ENCODE assay signal across 8 cellular contexts in the genomic region with DNA sequence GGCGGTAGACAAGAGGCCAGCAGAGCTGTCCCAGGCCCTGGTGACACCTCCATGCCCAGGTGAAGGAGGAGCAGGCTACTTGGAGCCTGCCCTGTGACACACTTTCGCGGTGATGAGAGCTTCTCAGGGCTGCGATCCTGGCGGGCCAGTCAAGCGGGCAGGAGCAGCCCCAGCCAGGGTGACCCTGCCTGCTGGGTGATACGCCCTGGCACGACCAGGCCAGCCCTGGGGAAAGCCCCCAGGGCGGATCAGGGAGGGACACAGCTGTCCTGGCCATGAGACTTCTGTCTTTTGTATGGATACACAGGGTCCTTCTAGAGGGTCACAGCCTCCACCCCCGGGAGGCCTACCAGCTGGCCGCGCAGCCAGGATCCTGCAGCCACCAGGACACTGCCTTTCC. TPM values are rescaled to one million over a fixed set of nuclear protein-coding genes. Genes with fewer than 3 reads are reported as not detected.
DNase-seq lines count a peak whose midpoint lies in the region; ATAC-seq, FAIRE-seq and TF ChIP-seq lines count a peak whose summit lies in the region.

No MANE protein-coding gene starts in this region.

- peak overlapping the region; percentile 49; the same call in 1 of the 2 replicates for H3K27ac Mint-ChIP-seq in WTC11

- FAIRE-seq in GM12891 (lab: Jason Lieb, UNC) = peak; percentile 83

- POLR2A ChIA-PET in WTC11 (lab: Charles Lee) = interaction anchor here (0.7 kb wide), 1 partner anchor 17 kb away, joined by 4 read pairs; no protein-coding TSS in a partner anchor

- intact Hi-C loops in Right ventricle myocardium superior (cut with DNase I) = no loop called here

- no peak for ATAC-seq in WTC11
- ATAC-seq in Right ventricle myocardium superior (ENCODE audit: poor library complexity) = peak; percentile 63
- ATAC-seq in GM18907 (IDR thresholded peaks at IDR 0.05; ENCODE audit: unreplicated experiment) = no peak

- TF ChIP-seq POLR2A in GM12891 (IDR thresholded peaks at IDR 0.05; ENCODE audit: low read depth, low read length) = no peak

- no peaks in the 10 kb centered on the region for H3K9me3 Mint-ChIP-seq in WTC11

- 0 out of 2 replicates have a peak, but pooled peaks cover 3% of the 10 kb centered on the region for H3K4me1 Mint-ChIP-seq in WTC11

- CTCF ChIA-PET in WTC11 (lab: Charles Lee) = interaction anchor here (2.9 kb wide), 1 partner anchor 14 kb away, joined by 17 read pairs; a partner anchor contains a TSS

- DNase-seq in GM12891 (ENCODE audit: insufficient read length, low spot score) (no peak), WTC11 (ENCODE audit: low spot score) (no peak), Right ventricle myocardium superior (peak; percentile 56), pons (ENCODE audit: low spot score) (peak; percentile 82), DMS53 (lab: John Stamatoyannopoulos, UW) (no peak), D341Med (ENCODE audit: low spot score) (no peak)
- DNase-seq in activated effector memory CD4-positive, alpha-beta T cell treated with Interleukin-2 at 50 U/mL for 16 hours = no peak

- peaks cover 3% of the 10 kb centered on the region; the same call in 1 of the 2 replicates for H3K36me3 Mint-ChIP-seq in WTC11

- H3K27me3 Mint-ChIP-seq in WTC11 (ENCODE audit: low read depth) = no peaks in the 10 kb centered on the region

- H3K4me3 Mint-ChIP-seq in WTC11 = no peak overlapping the region

- TF ChIP-seq CTCF in WTC11 (IDR thresholded peaks at IDR 0.05) = no peak

TF ChIP-seq in GM12891, 5 proteins besides CTCF, POLR2A, EP300 and RAD21:
- TF ChIP-seq POLR2AphosphoS5 (IDR thresholded peaks at IDR 0.05; ENCODE audit: low read depth, low read length) (no peak), POU2F2 (IDR thresholded peaks at IDR 0.05; ENCODE audit: low read depth, low read length) (no peak), SPI1 (IDR thresholded peaks at IDR 0.05; ENCODE audit: low read depth, low read length) (no peak), TAF1 (IDR thresholded peaks at IDR 0.05; ENCODE audit: low read depth, low read length) (no peak), PAX5 (IDR thresholded peaks at IDR 0.05; ENCODE audit: insufficient read depth, low read length, severe bottlenecking) (no peak)

TF ChIP-seq in WTC11, 78 proteins besides CTCF, POLR2A, EP300 and RAD21:
- TF ChIP-seq JUN (CRISPR knock-in tag; IDR thresholded peaks at IDR 0.05) (no peak), TEAD1 (CRISPR knock-in tag; IDR thresholded peaks at IDR 0.05) (no peak), NFATC4 (CRISPR knock-in tag; IDR thresholded peaks at IDR 0.05) (no peak), NFYB (CRISPR knock-in tag; conservative IDR thresholded peaks at IDR 0.05; ENCODE audit: low read depth) (no peak), NR1H2 (CRISPR knock-in tag; IDR thresholded peaks at IDR 0.05) (no peak), OVOL2 (CRISPR knock-in tag; IDR thresholded peaks at IDR 0.05; ENCODE audit: borderline replicate concordance) (no peak), ZNF396 (CRISPR knock-in tag; IDR thresholded peaks at IDR 0.05; ENCODE audit: borderline replicate concordance) (no peak)
- TF ChIP-seq, protein P1, sequence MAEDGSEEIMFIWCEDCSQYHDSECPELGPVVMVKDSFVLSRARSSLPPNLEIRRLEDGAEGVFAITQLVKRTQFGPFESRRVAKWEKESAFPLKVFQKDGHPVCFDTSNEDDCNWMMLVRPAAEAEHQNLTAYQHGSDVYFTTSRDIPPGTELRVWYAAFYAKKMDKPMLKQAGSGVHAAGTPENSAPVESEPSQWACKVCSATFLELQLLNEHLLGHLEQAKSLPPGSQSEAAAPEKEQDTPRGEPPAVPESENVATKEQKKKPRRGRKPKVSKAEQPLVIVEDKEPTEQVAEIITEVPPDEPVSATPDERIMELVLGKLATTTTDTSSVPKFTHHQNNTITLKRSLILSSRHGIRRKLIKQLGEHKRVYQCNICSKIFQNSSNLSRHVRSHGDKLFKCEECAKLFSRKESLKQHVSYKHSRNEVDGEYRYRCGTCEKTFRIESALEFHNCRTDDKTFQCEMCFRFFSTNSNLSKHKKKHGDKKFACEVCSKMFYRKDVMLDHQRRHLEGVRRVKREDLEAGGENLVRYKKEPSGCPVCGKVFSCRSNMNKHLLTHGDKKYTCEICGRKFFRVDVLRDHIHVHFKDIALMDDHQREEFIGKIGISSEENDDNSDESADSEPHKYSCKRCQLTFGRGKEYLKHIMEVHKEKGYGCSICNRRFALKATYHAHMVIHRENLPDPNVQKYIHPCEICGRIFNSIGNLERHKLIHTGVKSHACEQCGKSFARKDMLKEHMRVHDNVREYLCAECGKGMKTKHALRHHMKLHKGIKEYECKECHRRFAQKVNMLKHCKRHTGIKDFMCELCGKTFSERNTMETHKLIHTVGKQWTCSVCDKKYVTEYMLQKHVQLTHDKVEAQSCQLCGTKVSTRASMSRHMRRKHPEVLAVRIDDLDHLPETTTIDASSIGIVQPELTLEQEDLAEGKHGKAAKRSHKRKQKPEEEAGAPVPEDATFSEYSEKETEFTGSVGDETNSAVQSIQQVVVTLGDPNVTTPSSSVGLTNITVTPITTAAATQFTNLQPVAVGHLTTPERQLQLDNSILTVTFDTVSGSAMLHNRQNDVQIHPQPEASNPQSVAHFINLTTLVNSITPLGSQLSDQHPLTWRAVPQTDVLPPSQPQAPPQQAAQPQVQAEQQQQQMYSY (CRISPR knock-in tag; IDR thresholded peaks at IDR 0.05) = no peak
- TF ChIP-seq, protein P2, sequence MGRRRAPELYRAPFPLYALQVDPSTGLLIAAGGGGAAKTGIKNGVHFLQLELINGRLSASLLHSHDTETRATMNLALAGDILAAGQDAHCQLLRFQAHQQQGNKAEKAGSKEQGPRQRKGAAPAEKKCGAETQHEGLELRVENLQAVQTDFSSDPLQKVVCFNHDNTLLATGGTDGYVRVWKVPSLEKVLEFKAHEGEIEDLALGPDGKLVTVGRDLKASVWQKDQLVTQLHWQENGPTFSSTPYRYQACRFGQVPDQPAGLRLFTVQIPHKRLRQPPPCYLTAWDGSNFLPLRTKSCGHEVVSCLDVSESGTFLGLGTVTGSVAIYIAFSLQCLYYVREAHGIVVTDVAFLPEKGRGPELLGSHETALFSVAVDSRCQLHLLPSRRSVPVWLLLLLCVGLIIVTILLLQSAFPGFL (CRISPR knock-in tag; IDR thresholded peaks at IDR 0.05; ENCODE audit: borderline replicate concordance) = no peak
- TF ChIP-seq, protein P3, sequence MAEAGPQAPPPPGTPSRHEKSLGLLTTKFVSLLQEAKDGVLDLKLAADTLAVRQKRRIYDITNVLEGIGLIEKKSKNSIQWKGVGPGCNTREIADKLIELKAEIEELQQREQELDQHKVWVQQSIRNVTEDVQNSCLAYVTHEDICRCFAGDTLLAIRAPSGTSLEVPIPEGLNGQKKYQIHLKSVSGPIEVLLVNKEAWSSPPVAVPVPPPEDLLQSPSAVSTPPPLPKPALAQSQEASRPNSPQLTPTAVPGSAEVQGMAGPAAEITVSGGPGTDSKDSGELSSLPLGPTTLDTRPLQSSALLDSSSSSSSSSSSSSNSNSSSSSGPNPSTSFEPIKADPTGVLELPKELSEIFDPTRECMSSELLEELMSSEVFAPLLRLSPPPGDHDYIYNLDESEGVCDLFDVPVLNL (CRISPR knock-in tag; IDR thresholded peaks at IDR 0.05; ENCODE audit: borderline replicate concordance, low read depth) = no peak
- TF ChIP-seq, protein P4, sequence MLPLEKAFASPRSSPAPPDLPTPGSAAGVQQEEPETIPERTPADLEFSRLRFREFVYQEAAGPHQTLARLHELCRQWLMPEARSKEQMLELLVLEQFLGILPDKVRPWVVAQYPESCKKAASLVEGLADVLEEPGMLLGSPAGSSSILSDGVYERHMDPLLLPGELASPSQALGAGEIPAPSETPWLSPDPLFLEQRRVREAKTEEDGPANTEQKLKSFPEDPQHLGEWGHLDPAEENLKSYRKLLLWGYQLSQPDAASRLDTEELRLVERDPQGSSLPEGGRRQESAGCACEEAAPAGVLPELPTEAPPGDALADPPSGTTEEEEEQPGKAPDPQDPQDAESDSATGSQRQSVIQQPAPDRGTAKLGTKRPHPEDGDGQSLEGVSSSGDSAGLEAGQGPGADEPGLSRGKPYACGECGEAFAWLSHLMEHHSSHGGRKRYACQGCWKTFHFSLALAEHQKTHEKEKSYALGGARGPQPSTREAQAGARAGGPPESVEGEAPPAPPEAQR (CRISPR knock-in tag; IDR thresholded peaks at IDR 0.05) = no peak

RNA-seq across cellular contexts. Expression of a gene that starts 13.1 kb away (rescaled TPM):
- 78.4 TPM for polyA plus RNA-seq in GM12891 (2012; ENCODE audit: low read depth, missing spikeins)
- 120 to 131 TPM (median 123 TPM) in 3 replicates for total RNA-seq in WTC11 (2021)
- total RNA-seq in Right ventricle myocardium superior = 180 TPM

RNA-seq across cellular contexts. Expression of a gene that starts 29.7 kb away (rescaled TPM):
- polyA plus RNA-seq in GM12891 (2012; ENCODE audit: low read depth, missing spikeins) = 50.4 TPM
- total RNA-seq in WTC11 (2021) (67.6 to 72.6 TPM (median 69.6 TPM) in 3 replicates), Right ventricle myocardium superior (24.8 TPM)

Comparison
In these comparisons a context has a peak if more than half of its experiments do, and no peak if none do; other contexts are left out.
1. DNase-seq: peak in Right ventricle myocardium superior (single experiment) and pons (single experiment); none in GM12891 (single experiment), WTC11 (single experiment), activated effector memory CD4-positive, alpha-beta T cell treated with Interleukin-2 at 50 U/mL for 16 hours (single experiment), DMS53 (single experiment) and D341Med (single experiment).